ENCODE assay signal across 2 cellular contexts in genomic region chr2:26438526-26438925, GRCh38.
TF ChIP-seq lines count a peak whose summit lies in the region.

No MANE protein-coding gene starts in this region.

TF ChIP-seq in A549, 52 proteins besides CTCF, POLR2A, EP300 and RAD21:
- TF ChIP-seq HOXA7 (CRISPR knock-in tag; IDR thresholded peaks at IDR 0.05): no peak
- TF ChIP-seq BHLHE40 (IDR thresholded peaks at IDR 0.05; ENCODE audit: low read depth, low read length): no peak
- TF ChIP-seq NR3C1 (IDR thresholded peaks at IDR 0.05): no peak
- no peak for TF ChIP-seq KDM1A (IDR thresholded peaks at IDR 0.05; ENCODE audit: low read depth)
- TF ChIP-seq SMC3 (IDR thresholded peaks at IDR 0.05): no peak
- no peak for TF ChIP-seq RCOR1 (IDR thresholded peaks at IDR 0.05; ENCODE audit: low read depth, low read length)
- TF ChIP-seq CBX2 (IDR thresholded peaks at IDR 0.05; ENCODE audit: borderline replicate concordance, low read depth): no peak
- no peak for TF ChIP-seq FOSB (CRISPR knock-in tag; IDR thresholded peaks at IDR 0.05)
- TF ChIP-seq MAZ (IDR thresholded peaks at IDR 0.05; ENCODE audit: borderline replicate concordance, low read depth, low read length): no peak
TF ChIP-seq in A549: peak in this region for 0.

TF ChIP-seq in K562, 482 proteins besides CTCF, POLR2A, EP300 and RAD21:
- TF ChIP-seq SMC3 (conservative IDR thresholded peaks at IDR 0.05; ENCODE audit: insufficient read depth, low read depth, low read length) (no peak), HNRNPLL (IDR thresholded peaks at IDR 0.05; ENCODE audit: low read depth, low read length, poor library complexity, severe bottlenecking) (no peak), ETS1 (conservative IDR thresholded peaks at IDR 0.05; ENCODE audit: control insufficient read depth, low read depth, low read length) (no peak), SPI1 (IDR thresholded peaks at IDR 0.05; ENCODE audit: borderline replicate concordance, low read depth, low read length) (peak; percentile 61; the same call in 1 of the 2 replicates), ATF2 (CRISPR knock-in tag; IDR thresholded peaks at IDR 0.05) (no peak), ZFP1 (CRISPR knock-in tag; IDR thresholded peaks at IDR 0.05) (no peak), TFAP4 (CRISPR knock-in tag; IDR thresholded peaks at IDR 0.05; ENCODE audit: borderline replicate concordance) (no peak), TEAD1 (CRISPR knock-in tag; IDR thresholded peaks at IDR 0.05) (no peak), GATA2 (CRISPR knock-in tag; IDR thresholded peaks at IDR 0.05) (no peak)
